Comparison of ENCODE assay signal across 1 cellular context in genomic region chr1:197195100-197195499, GRCh38.
TF ChIP-seq lines count a peak whose summit lies in the region.

No MANE protein-coding gene starts in this region.

TF ChIP-seq in IMR-90, 13 proteins besides CTCF, POLR2A, EP300 and RAD21 (continued from another document):
- no peak for TF ChIP-seq MAZ (IDR thresholded peaks at IDR 0.05; ENCODE audit: borderline replicate concordance, low read depth, low read length)
- TF ChIP-seq, protein P1, sequence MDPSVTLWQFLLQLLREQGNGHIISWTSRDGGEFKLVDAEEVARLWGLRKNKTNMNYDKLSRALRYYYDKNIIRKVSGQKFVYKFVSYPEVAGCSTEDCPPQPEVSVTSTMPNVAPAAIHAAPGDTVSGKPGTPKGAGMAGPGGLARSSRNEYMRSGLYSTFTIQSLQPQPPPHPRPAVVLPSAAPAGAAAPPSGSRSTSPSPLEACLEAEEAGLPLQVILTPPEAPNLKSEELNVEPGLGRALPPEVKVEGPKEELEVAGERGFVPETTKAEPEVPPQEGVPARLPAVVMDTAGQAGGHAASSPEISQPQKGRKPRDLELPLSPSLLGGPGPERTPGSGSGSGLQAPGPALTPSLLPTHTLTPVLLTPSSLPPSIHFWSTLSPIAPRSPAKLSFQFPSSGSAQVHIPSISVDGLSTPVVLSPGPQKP (IDR thresholded peaks at IDR 0.05; ENCODE audit: borderline replicate concordance, low read depth, low read length) = no peak
- no peak for TF ChIP-seq MXI1 (IDR thresholded peaks at IDR 0.05; ENCODE audit: borderline replicate concordance, low read depth, low read length)
- no peak for TF ChIP-seq SMC3 (IDR thresholded peaks at IDR 0.05; ENCODE audit: low read depth, low read length)
- TF ChIP-seq MAFK (IDR thresholded peaks at IDR 0.05; ENCODE audit: low read depth, low read length) = no peak
